In the genomic region with DNA sequence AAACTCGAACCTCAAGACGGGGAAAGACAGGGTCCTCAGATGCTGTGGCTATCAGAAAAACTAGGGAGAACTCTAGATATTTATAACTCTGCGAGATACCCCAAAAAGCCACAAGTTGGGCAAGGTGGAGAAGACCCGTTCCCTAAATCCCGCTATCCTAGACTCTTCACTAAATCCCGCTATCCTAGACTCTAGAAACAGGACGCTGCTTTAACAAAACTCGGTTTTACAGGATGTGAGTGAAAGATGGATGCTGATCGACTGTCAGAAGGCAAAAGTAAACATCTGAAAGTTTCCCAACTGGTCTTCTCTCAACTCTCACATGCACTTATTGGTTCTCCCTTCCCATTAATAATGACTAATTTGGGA, we compare ENCODE assay signal across 11 cellular contexts. TPM values are rescaled to one million over a fixed set of nuclear protein-coding genes. Genes with fewer than 3 reads are reported as not detected.
DNase-seq lines count a peak whose midpoint lies in the region; ATAC-seq and TF ChIP-seq lines count a peak whose summit lies in the region.
"Had no signal": no experiment of that assay in that cellular context is flagged by ENCODE, and none has a peak within 500 bp of the region (broad histone marks: within the 10 kb centered on the region; RNA-seq: fewer than 3 reads in every experiment).

No MANE protein-coding gene starts in this region.

- WGBS in smooth muscle cell (ENCODE audit: low lambda C conversion rate): 65% methylated on average over 9 of the region's 9 CpGs

- H3K4me1 ChIP-seq in smooth muscle cell (ENCODE audit: low read depth): no peaks in the 10 kb centered on the region

- peaks cover 2% of the 10 kb centered on the region for H3K4me1 Mint-ChIP-seq in activated naive CD4-positive, alpha-beta T cell treated with anti-CD3 and anti-CD28 coated beads for 36 hours (ENCODE audit: low read depth)

- no peak for TF ChIP-seq CTCF in RWPE1 (conservative IDR thresholded peaks at IDR 0.05; ENCODE audit: low read depth)
- TF ChIP-seq CTCF in epithelial cell of esophagus (IDR thresholded peaks at IDR 0.05; ENCODE audit: insufficient read depth, low read depth, low read length, missing control alignments): no peak
- no peak for TF ChIP-seq CTCF in smooth muscle cell (IDR thresholded peaks at IDR 0.05; ENCODE audit: borderline replicate concordance, insufficient read depth, poor library complexity, severe bottlenecking)

- no peak for DNase-seq in activated naive CD4-positive, alpha-beta T cell treated with anti-CD3 and anti-CD28 coated beads for 36 hours
- no peak for DNase-seq in activated naive CD4-positive, alpha-beta T cell (lab: John Stamatoyannopoulos, UW)
- DNase-seq in RWPE1 (ENCODE audit: low spot score): no peak
- DNase-seq in epithelial cell of esophagus (ENCODE audit: low read depth): no peak
- no peak for DNase-seq in smooth muscle cell (lab: John Stamatoyannopoulos, UW; ENCODE audit: unreplicated experiment)
- DNase-seq in germinal center (ENCODE audit: low spot score): no peak
- DNase-seq in NCI-H1092 treated with DMSO at 0.1 percent for 48 hours (lab: John Stamatoyannopoulos, UW): no peak

- H3F3A ChIP-seq in smooth muscle cell (ENCODE audit: low read depth): no peaks in the 10 kb centered on the region

- no peaks in the 10 kb centered on the region for H3K9me3 ChIP-seq in smooth muscle cell (replicated peaks; ENCODE audit: low read depth)

- POLR2A ChIA-PET in RWPE1 (lab: Yijun Ruan, JAX; ENCODE audit: low non-redundant PET): no interaction called here

- no peaks in the 10 kb centered on the region for H3K9me3 Mint-ChIP-seq in activated naive CD4-positive, alpha-beta T cell treated with anti-CD3 and anti-CD28 coated beads for 36 hours

- no peaks in the 10 kb centered on the region for H4K20me1 ChIP-seq in smooth muscle cell (ENCODE audit: low read depth)

- no peaks in the 10 kb centered on the region for H3K27me3 ChIP-seq in smooth muscle cell (ENCODE audit: low read depth)

- no peak overlapping the region for H3K9ac ChIP-seq in smooth muscle cell (ENCODE audit: low read depth)

- H2AFZ ChIP-seq in smooth muscle cell (ENCODE audit: low read depth): no peak overlapping the region

- peaks cover 2% of the 10 kb centered on the region for H3K27me3 Mint-ChIP-seq in activated naive CD4-positive, alpha-beta T cell treated with anti-CD3 and anti-CD28 coated beads for 36 hours (ENCODE audit: low read depth)

- H3K4me2 ChIP-seq in smooth muscle cell: peak overlapping the region; percentile 85

- CTCF ChIA-PET in activated naive CD4-positive, alpha-beta T cell treated with anti-CD3 and anti-CD28 coated beads for 36 hours (lab: Charles Lee): no interaction called here
- CTCF ChIA-PET in RWPE1 (lab: Yijun Ruan, JAX): no interaction called here

- peak overlapping the region; percentile 77 for H3K27ac ChIP-seq in RWPE1
- no peak overlapping the region for H3K27ac ChIP-seq in smooth muscle cell (ENCODE audit: low read depth)

- no peak overlapping the region for H3K27ac Mint-ChIP-seq in activated naive CD4-positive, alpha-beta T cell treated with anti-CD3 and anti-CD28 coated beads for 36 hours

- intact Hi-C loops in activated naive CD4-positive, alpha-beta T cell treated with anti-CD3 and anti-CD28 coated beads for 36 hours (cut with micrococcal nuclease): loop anchor here (1.0 to 2.0 kb wide), 3 partner anchors 88 to 422 kb away; partner anchors contain the start of genes PRPS1 and RBM41

- H3K36me3 ChIP-seq in smooth muscle cell (ENCODE audit: low read depth): no peaks in the 10 kb centered on the region

- H3K4me3 ChIP-seq in epithelial cell of esophagus (ENCODE audit: low read length) (peak overlapping the region; percentile 62), smooth muscle cell (peak overlapping the region; percentile 54)

- peak overlapping the region; percentile 85 for H3K4me3 Mint-ChIP-seq in activated naive CD4-positive, alpha-beta T cell treated with anti-CD3 and anti-CD28 coated beads for 36 hours

- no peaks in the 10 kb centered on the region for H3K79me2 ChIP-seq in smooth muscle cell (ENCODE audit: low read depth)

- no peaks in the 10 kb centered on the region for H3K36me3 Mint-ChIP-seq in activated naive CD4-positive, alpha-beta T cell treated with anti-CD3 and anti-CD28 coated beads for 36 hours (ENCODE audit: low read depth)

- ATAC-seq in HG02970 (IDR thresholded peaks at IDR 0.05; ENCODE audit: low FRiP score, unreplicated experiment): no peak

RNA-seq across cellular contexts. Expression of gene DNAAF6, which starts 0.3 kb away (rescaled TPM):
- not detected for total RNA-seq in activated naive CD4-positive, alpha-beta T cell treated with anti-CD3 and anti-CD28 coated beads for 36 hours
- not detected in 2 replicates for total RNA-seq in smooth muscle cell
- polyA plus RNA-seq in smooth muscle cell: not detected in 2 replicates
- total RNA-seq: HT1080, pulmonary artery endothelial cell, urinary bladder had no signal
- polyA plus RNA-seq: urinary bladder had no signal

RNA-seq across cellular contexts. Expression of gene NUP62CL, which starts 0.4 kb away (rescaled TPM):
- total RNA-seq in activated naive CD4-positive, alpha-beta T cell treated with anti-CD3 and anti-CD28 coated beads for 36 hours: 1 to 10 TPM; 3.6 TPM
- 0.90 and 2.2 TPM in 2 replicates for total RNA-seq in smooth muscle cell
- 0.74 TPM in 1 of 2 replicates, not detected in the other for polyA plus RNA-seq in smooth muscle cell
- total RNA-seq: HT1080 had no signal
